Comparison of ENCODE assay signal across 8 cellular contexts in the genomic region with DNA sequence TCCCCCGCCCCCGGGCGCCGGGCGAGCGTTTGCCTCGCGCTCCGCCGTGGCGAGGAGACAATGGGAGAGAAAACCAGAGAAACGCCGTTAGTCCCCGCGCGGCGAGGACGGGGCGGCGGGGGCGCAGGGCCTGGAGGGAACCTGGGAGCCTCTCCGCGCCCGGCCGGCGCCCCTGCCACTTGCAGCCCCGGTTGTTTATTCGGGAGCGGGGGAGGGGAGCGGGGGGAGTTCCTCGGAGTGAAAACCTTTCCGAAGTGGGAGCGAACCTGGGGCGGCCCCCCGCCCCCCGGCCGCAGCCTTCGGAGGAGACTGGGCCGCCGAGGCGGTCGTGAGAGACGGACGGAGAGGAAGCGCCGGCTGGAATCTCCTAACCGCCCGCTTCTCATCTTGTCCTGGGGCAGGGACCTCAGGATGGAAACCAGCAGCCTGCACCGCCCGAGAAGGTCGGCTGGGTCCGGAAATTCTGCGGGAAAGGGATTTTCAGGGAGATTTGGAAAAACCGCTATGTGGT. TPM values are rescaled to one million over a fixed set of nuclear protein-coding genes. Genes with fewer than 3 reads are reported as not detected.
DNase-seq lines count a peak whose midpoint lies in the region; ATAC-seq, FAIRE-seq and TF ChIP-seq lines count a peak whose summit lies in the region.

No MANE protein-coding gene starts in this region.

- no peak for ATAC-seq in HG03097 (IDR thresholded peaks at IDR 0.05; ENCODE audit: low FRiP score, unreplicated experiment)

- peak overlapping the region; percentile 77 for H2BK120ac ChIP-seq in trophoblast cell (ENCODE audit: insufficient read depth, low read length, poor library complexity)

- H3K27me3 ChIP-seq in BLaER1 treated with 17β-estradiol and CSF1 and Interleukin-3, amounts not matched to agents 10 nM and 100 nM, result no peaks in the 10 kb centered on the region
- peaks cover 3% of the 10 kb centered on the region for H3K27me3 ChIP-seq in trophoblast cell (ENCODE audit: insufficient read depth, low read length)

- H2BK12ac ChIP-seq in trophoblast cell (ENCODE audit: low read length), result no peak overlapping the region

- H4K91ac ChIP-seq in trophoblast cell (ENCODE audit: low read depth, low read length), result peak overlapping the region; percentile 95

- H4K12ac ChIP-seq in trophoblast cell (ENCODE audit: low read depth, low read length), result no peak overlapping the region

- H2BK5ac ChIP-seq in trophoblast cell (ENCODE audit: low read depth, low read length, poor library complexity), result peak overlapping the region; percentile 81

- peak overlapping the region; percentile 70 for H4K8ac ChIP-seq in trophoblast cell (ENCODE audit: low read depth, low read length)

- peaks cover 20% of the 10 kb centered on the region for H3K79me1 ChIP-seq in trophoblast cell (ENCODE audit: low read length)

- FAIRE-seq in GM19239 (lab: Jason Lieb, UNC), result no peak

- peak overlapping the region; percentile 90 to 99 (median 95) for H3K4me2 ChIP-seq in BLaER1 treated with 17β-estradiol and CSF1 and Interleukin-3, amounts not matched to agents 10 nM and 100 nM
- H3K4me2 ChIP-seq in trophoblast cell (ENCODE audit: low read length), result peak overlapping the region; percentile 82

- H3K9me3 ChIP-seq in BLaER1 treated with 17β-estradiol and CSF1 and Interleukin-3, amounts not matched to agents 10 nM and 100 nM (replicated peaks in 1 of 11), result no peaks in the 10 kb centered on the region
- no peaks in the 10 kb centered on the region for H3K9me3 ChIP-seq in trophoblast cell (ENCODE audit: insufficient read depth, low read depth, low read length)

- no CpG with 5 or more reads among the region's 54 CpGs for WGBS in trophoblast cell (ENCODE audit: extremely low coverage, insufficient coverage, insufficient read length)

- peak overlapping the region; percentile 79 to 98 (median 95) for H3K4me3 ChIP-seq in BLaER1 treated with 17β-estradiol and CSF1 and Interleukin-3, amounts not matched to agents 10 nM and 100 nM
- peak overlapping the region; percentile 69 for H3K4me3 ChIP-seq in fibroblast of the aortic adventitia (ENCODE audit: low read depth, low read length)
- peak overlapping the region; percentile 87 for H3K4me3 ChIP-seq in trophoblast cell (ENCODE audit: low read depth, low read length)

- peak overlapping the region; percentile 97 to 100 (median 99) for H3K27ac ChIP-seq in BLaER1 treated with 17β-estradiol and CSF1 and Interleukin-3, amounts not matched to agents 10 nM and 100 nM
- peak overlapping the region; percentile 54 for H3K27ac ChIP-seq in trophoblast cell (ENCODE audit: low read depth, low read length)

- peak overlapping the region; percentile 9 for H2AFZ ChIP-seq in trophoblast cell (ENCODE audit: insufficient read depth, low read length, poor library complexity)

- H3K18ac ChIP-seq in trophoblast cell (ENCODE audit: low read length), result peak overlapping the region; percentile 93

- H3K23ac ChIP-seq in trophoblast cell (ENCODE audit: low read length), result peak overlapping the region; percentile 66

- peak overlapping the region; percentile 75 for H2AK5ac ChIP-seq in trophoblast cell (ENCODE audit: low read length)

- peaks cover 0 to 48% (median 33%) of the 10 kb centered on the region in 11 experiments; a peak in 14 of 22 replicates for H4K20me1 ChIP-seq in BLaER1 treated with 17β-estradiol and CSF1 and Interleukin-3, amounts not matched to agents 10 nM and 100 nM

- no peak for TF ChIP-seq CTCF in fibroblast of the aortic adventitia (IDR thresholded peaks at IDR 0.05; ENCODE audit: insufficient read depth, low read length)

- DNase-seq in HuH-7 (ENCODE audit: low spot score), result peak; percentile 37
- peak; percentile 21 for DNase-seq in activated T-cell treated with anti-CD3 and anti-CD28 coated beads for 1 hour (ENCODE audit: low read depth)
- peak; percentile 29 for DNase-seq in fibroblast of the aortic adventitia (ENCODE audit: low read depth)
- DNase-seq in trophoblast cell, result peak in 1 of 2 donors; percentile 17
- DNase-seq in GM19239 (ENCODE audit: insufficient read length, low spot score), result no peak
- DNase-seq in OCI-M1 (lab: John Stamatoyannopoulos, UW), result no peak

- H3K14ac ChIP-seq in trophoblast cell (ENCODE audit: low read length), result peak overlapping the region; percentile 95

- H3K9ac ChIP-seq in BLaER1 treated with 17β-estradiol and CSF1 and Interleukin-3, amounts not matched to agents 10 nM and 100 nM, result peak overlapping the region; percentile 99 to 100 (median 100)
- H3K9ac ChIP-seq in trophoblast cell (ENCODE audit: low read length), result peak overlapping the region; percentile 88

- H3K4me1 ChIP-seq in BLaER1 treated with 17β-estradiol and CSF1 and Interleukin-3, amounts not matched to agents 10 nM and 100 nM, result peaks cover 57 to 75% (median 70%) of the 10 kb centered on the region in 10 experiments
- peaks cover 12 to 13% of the 10 kb centered on the region in 2 experiments for H3K4me1 ChIP-seq in trophoblast cell (ENCODE audit: control insufficient read depth in 1 of 2, insufficient read depth in 2 of 2, low read length in 2 of 2)

- peaks cover 41 to 50% (median 49%) of the 10 kb centered on the region in 11 experiments for H3K36me3 ChIP-seq in BLaER1 treated with 17β-estradiol and CSF1 and Interleukin-3, amounts not matched to agents 10 nM and 100 nM
- H3K36me3 ChIP-seq in trophoblast cell (ENCODE audit: control insufficient read depth in 1 of 2, insufficient read depth in 2 of 2, low read length in 2 of 2), result peaks cover 15 to 28% of the 10 kb centered on the region in 2 experiments

- peak overlapping the region; percentile 11 for H3K4ac ChIP-seq in trophoblast cell (ENCODE audit: low read depth, low read length)

- H3K79me2 ChIP-seq in trophoblast cell (ENCODE audit: control insufficient read depth, insufficient read depth, low read length, poor library complexity), result peaks cover 17% of the 10 kb centered on the region

RNA-seq across cellular contexts. Expression of gene PLEKHO1, which starts 0.8 kb away (rescaled TPM):
- 27.7 and 43.6 TPM in 2 replicates for total RNA-seq in fibroblast of the aortic adventitia (ENCODE audit: low replicate concordance)
- 40.7 and 41.3 TPM in 2 replicates for polyA plus RNA-seq in trophoblast cell (2013)

Comparison
In these comparisons a context has a peak if more than half of its experiments do, and no peak if none do; other contexts are left out.
1. DNase-seq: peak in HuH-7 (single experiment), activated T-cell treated with anti-CD3 and anti-CD28 coated beads for 1 hour (single experiment) and fibroblast of the aortic adventitia (single experiment); none in GM19239 (single experiment) and OCI-M1 (single experiment).
2. Peak in every context shown above with its lines, with median percentiles within 50 percentile points of each other: H3K4me3 ChIP-seq.